In the genomic region with DNA sequence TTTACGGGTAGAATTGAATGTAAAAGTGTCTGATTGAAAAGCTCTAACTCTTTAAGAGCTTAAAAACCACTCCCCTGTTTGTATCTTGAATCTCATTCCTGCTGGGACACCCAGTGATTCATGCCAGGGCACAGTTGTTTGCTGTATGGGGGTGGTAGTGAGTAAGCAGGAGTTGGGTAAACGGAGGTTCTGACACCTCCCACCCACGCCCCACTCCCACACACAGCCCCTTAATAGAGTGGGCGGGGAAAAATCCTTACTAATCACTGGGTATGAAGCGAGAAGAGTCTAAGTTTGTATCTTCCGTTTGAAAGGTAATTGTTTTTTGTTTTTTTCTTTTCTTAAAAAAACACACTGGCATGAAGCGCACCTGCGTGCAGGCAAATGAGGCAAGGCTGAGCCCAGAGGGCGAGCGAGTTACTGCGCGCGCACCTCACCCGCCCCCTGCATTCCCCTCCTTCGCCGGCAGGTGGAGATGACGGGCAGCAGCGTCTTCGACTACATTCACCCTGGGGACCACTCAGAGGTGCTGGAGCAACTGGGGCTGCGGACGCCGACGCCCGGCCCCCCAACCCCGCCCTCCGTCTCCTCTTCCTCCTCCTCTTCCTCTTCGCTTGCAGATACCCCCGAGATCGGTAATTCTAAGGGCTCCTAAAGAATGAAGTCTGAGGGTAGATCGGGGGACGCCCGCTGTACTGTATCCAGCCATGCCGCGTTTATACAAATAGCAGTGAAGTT, we compare ENCODE assay signal across 1 cellular context.
A peak's percentile ranks its signal among the peaks of the same experiment; 100 is the strongest.
TF ChIP-seq lines count a peak whose summit lies in the region.

No MANE protein-coding gene starts in this region.

TF ChIP-seq in H1, 55 proteins besides CTCF, POLR2A, EP300 and RAD21:
- TF ChIP-seq EZH2 (IDR thresholded peaks at IDR 0.05; ENCODE audit: low read depth, low read length, severe bottlenecking) = no peak
- TF ChIP-seq SP1 (IDR thresholded peaks at IDR 0.05; ENCODE audit: low read depth, low read length) = 0 out of 2 replicates have a peak, but pooled peaks have one; percentile 27
- TF ChIP-seq TCF12 (IDR thresholded peaks at IDR 0.05; ENCODE audit: low read depth, low read length) = 0 out of 2 replicates have a peak, but pooled peaks have one; percentile 13
- TF ChIP-seq SP4 (IDR thresholded peaks at IDR 0.05; ENCODE audit: low read length) = no peak
- peak; percentile 75 for TF ChIP-seq TEAD4 (IDR thresholded peaks at IDR 0.05; ENCODE audit: low read depth, low read length)
- TF ChIP-seq YY1 (IDR thresholded peaks at IDR 0.05; ENCODE audit: low read depth, low read length) = no peak
- TF ChIP-seq SP2 (IDR thresholded peaks at IDR 0.05; ENCODE audit: low read length) = no peak
- TF ChIP-seq BCL11A (IDR thresholded peaks at IDR 0.05; ENCODE audit: low read depth in 2 of 2, low read length in 2 of 2) = no peak
- peak; percentile 31 for TF ChIP-seq ASH2L (IDR thresholded peaks at IDR 0.05; ENCODE audit: low read length)
- TF ChIP-seq, protein P1, sequence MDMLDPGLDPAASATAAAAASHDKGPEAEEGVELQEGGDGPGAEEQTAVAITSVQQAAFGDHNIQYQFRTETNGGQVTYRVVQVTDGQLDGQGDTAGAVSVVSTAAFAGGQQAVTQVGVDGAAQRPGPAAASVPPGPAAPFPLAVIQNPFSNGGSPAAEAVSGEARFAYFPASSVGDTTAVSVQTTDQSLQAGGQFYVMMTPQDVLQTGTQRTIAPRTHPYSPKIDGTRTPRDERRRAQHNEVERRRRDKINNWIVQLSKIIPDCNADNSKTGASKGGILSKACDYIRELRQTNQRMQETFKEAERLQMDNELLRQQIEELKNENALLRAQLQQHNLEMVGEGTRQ (IDR thresholded peaks at IDR 0.05; ENCODE audit: low read length) = 0 out of 2 replicates have a peak, but pooled peaks have one; percentile 36
- no peak for TF ChIP-seq NANOG (IDR thresholded peaks at IDR 0.05; ENCODE audit: insufficient read depth, low read depth, low read length, poor library complexity, severe bottlenecking)
- TF ChIP-seq POLR2AphosphoS5 (IDR thresholded peaks at IDR 0.05; ENCODE audit: low read depth, low read length) = peak; percentile 47; the same call in 1 of the 2 replicates
- no peak for TF ChIP-seq SIRT6 (IDR thresholded peaks at IDR 0.05; ENCODE audit: low read length)
- TF ChIP-seq SRF (IDR thresholded peaks at IDR 0.05; ENCODE audit: low read depth, low read length) = no peak
- no peak for TF ChIP-seq HDAC2 (IDR thresholded peaks at IDR 0.05; ENCODE audit: borderline replicate concordance in 1 of 2, low read depth in 2 of 2, low read length in 2 of 2)
- TF ChIP-seq JUN (IDR thresholded peaks at IDR 0.05; ENCODE audit: low read depth, low read length) = no peak
- no peak for TF ChIP-seq RXRA (IDR thresholded peaks at IDR 0.05; ENCODE audit: insufficient read depth, low read depth, low read length)
- TF ChIP-seq CEBPB (IDR thresholded peaks at IDR 0.05; ENCODE audit: low read depth, low read length) = 0 out of 2 replicates have a peak, but pooled peaks have one; percentile 39
- no peak for TF ChIP-seq MAFK (IDR thresholded peaks at IDR 0.05; ENCODE audit: low read depth, low read length)
- 0 out of 2 replicates have a peak, but pooled peaks have one; percentile 55 for TF ChIP-seq TAF1 (IDR thresholded peaks at IDR 0.05; ENCODE audit: low read depth, low read length)
- TF ChIP-seq SIX5 (IDR thresholded peaks at IDR 0.05; ENCODE audit: low read depth, low read length) = no peak
- TF ChIP-seq EGR1 (IDR thresholded peaks at IDR 0.05; ENCODE audit: borderline replicate concordance, low read depth, low read length) = 0 out of 2 replicates have a peak, but pooled peaks have one; percentile 7
- TF ChIP-seq, protein P2, sequence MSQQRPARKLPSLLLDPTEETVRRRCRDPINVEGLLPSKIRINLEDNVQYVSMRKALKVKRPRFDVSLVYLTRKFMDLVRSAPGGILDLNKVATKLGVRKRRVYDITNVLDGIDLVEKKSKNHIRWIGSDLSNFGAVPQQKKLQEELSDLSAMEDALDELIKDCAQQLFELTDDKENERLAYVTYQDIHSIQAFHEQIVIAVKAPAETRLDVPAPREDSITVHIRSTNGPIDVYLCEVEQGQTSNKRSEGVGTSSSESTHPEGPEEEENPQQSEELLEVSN (IDR thresholded peaks at IDR 0.05) = 0 out of 2 replicates have a peak, but pooled peaks have one; percentile 6
- TF ChIP-seq JUND (IDR thresholded peaks at IDR 0.05; ENCODE audit: low read length) = 0 out of 2 replicates have a peak, but pooled peaks have one; percentile 56
- TF ChIP-seq RBBP5 (IDR thresholded peaks at IDR 0.05; ENCODE audit: borderline replicate concordance, low read depth, low read length) = 0 out of 2 replicates have a peak, but pooled peaks have one; percentile 11
- TF ChIP-seq KDM4A (IDR thresholded peaks at IDR 0.05; ENCODE audit: low read depth, low read length, severe bottlenecking) = no peak
- 0 out of 2 replicates have a peak, but pooled peaks have one; percentile 17 for TF ChIP-seq BACH1 (IDR thresholded peaks at IDR 0.05; ENCODE audit: low read length)
- no peak for TF ChIP-seq GABPA (IDR thresholded peaks at IDR 0.05; ENCODE audit: borderline replicate concordance, insufficient read depth, low read length)
- TF ChIP-seq CTBP2 (IDR thresholded peaks at IDR 0.05; ENCODE audit: borderline replicate concordance, insufficient read depth, insufficient read length, low read length) = no peak
- no peak for TF ChIP-seq TAF7 (optimal IDR thresholded peaks at IDR 0.05; ENCODE audit: borderline replicate concordance, low read depth, low read length)
- TF ChIP-seq SUZ12 (IDR thresholded peaks at IDR 0.05; ENCODE audit: low read length) = no peak
- no peak for TF ChIP-seq CHD2 (IDR thresholded peaks at IDR 0.05; ENCODE audit: low read length)
- no peak for TF ChIP-seq CBX8 (IDR thresholded peaks at IDR 0.05; ENCODE audit: borderline replicate concordance, low read depth, low read length)
- TF ChIP-seq CHD1 (IDR thresholded peaks at IDR 0.05; ENCODE audit: low read depth, low read length) = no peak
- peak; percentile 86 for TF ChIP-seq CREB1 (IDR thresholded peaks at IDR 0.05)
- TF ChIP-seq TBP (IDR thresholded peaks at IDR 0.05; ENCODE audit: low read depth, low read length) = peak; percentile 54; the same call in 1 of the 2 replicates
- TF ChIP-seq NRF1 (IDR thresholded peaks at IDR 0.05; ENCODE audit: low read depth, low read length) = peak; percentile 39
- TF ChIP-seq POU5F1 (IDR thresholded peaks at IDR 0.05; ENCODE audit: low read depth, low read length) = no peak
